ENCODE assay signal across 1 cellular context in the genomic region with DNA sequence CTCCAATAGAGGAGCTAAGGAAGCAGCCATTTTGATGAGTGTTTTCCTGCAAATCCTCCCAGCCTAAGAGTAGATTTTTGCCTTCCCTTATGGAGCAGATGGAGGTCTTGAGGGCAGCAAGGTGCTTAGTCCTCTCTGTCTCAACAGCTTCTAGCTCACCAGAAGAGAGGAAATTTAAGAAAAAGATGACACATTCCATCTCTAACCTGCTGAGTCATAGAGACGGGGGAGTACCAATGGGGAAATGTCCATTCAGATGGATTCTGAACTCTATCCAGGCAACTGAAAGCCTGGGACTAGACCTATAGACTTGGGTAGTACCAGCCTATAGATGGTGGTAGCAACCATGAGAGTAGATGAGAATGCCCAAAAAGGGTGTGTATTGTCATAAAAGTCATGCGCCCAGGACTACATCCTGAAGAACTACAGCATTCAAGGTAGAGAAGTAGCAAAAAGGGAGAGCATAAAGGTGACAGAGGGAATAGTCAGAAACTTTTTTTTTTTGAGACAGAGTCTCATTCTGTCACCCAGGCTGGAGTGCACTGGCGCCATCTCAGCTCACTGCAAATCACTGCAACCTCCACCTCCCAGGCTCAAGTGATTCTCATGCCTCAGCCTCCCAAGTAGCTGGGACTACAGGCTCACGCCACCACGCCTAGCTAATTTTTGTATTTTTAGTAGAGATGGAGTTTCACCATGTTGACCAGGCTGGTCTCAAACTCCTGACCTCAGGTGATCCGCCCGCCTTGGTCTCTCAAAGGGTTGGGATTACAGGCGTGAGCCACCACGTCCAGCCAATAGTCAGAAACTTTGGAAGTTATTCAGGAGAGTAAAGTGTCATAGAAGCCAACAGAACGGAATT.
TF ChIP-seq lines count a peak whose summit lies in the region.

No MANE protein-coding gene starts in this region.

TF ChIP-seq in GM12878, 131 proteins besides CTCF, POLR2A, EP300 and RAD21:
- TF ChIP-seq RFX5 (IDR thresholded peaks at IDR 0.05; ENCODE audit: low read depth, low read length) (no peak), FOXK2 (IDR thresholded peaks at IDR 0.05) (no peak), SMAD5 (IDR thresholded peaks at IDR 0.05; ENCODE audit: low read depth) (no peak), NR2F1 (conservative IDR thresholded peaks at IDR 0.05) (no peak), SREBF1 (IDR thresholded peaks at IDR 0.05; ENCODE audit: low read length) (no peak), EZH2 (IDR thresholded peaks at IDR 0.05; ENCODE audit: borderline replicate concordance, control insufficient read depth, low read depth, low read length) (no peak), STAT3 (IDR thresholded peaks at IDR 0.05; ENCODE audit: low read depth, low read length) (no peak), SP1 (IDR thresholded peaks at IDR 0.05; ENCODE audit: low read depth, low read length) (no peak), BRCA1 (IDR thresholded peaks at IDR 0.05; ENCODE audit: low read depth, low read length) (no peak), NFIC (IDR thresholded peaks at IDR 0.05; ENCODE audit: low read depth, low read length) (no peak), SIX5 (IDR thresholded peaks at IDR 0.05; ENCODE audit: low read depth, low read length, severe bottlenecking) (no peak), GATAD2B (conservative IDR thresholded peaks at IDR 0.05; ENCODE audit: low read depth) (no peak)
- TF ChIP-seq, protein P1, sequence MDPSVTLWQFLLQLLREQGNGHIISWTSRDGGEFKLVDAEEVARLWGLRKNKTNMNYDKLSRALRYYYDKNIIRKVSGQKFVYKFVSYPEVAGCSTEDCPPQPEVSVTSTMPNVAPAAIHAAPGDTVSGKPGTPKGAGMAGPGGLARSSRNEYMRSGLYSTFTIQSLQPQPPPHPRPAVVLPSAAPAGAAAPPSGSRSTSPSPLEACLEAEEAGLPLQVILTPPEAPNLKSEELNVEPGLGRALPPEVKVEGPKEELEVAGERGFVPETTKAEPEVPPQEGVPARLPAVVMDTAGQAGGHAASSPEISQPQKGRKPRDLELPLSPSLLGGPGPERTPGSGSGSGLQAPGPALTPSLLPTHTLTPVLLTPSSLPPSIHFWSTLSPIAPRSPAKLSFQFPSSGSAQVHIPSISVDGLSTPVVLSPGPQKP (IDR thresholded peaks at IDR 0.05; ENCODE audit: low read depth, low read length) = no peak
- TF ChIP-seq, protein P2, sequence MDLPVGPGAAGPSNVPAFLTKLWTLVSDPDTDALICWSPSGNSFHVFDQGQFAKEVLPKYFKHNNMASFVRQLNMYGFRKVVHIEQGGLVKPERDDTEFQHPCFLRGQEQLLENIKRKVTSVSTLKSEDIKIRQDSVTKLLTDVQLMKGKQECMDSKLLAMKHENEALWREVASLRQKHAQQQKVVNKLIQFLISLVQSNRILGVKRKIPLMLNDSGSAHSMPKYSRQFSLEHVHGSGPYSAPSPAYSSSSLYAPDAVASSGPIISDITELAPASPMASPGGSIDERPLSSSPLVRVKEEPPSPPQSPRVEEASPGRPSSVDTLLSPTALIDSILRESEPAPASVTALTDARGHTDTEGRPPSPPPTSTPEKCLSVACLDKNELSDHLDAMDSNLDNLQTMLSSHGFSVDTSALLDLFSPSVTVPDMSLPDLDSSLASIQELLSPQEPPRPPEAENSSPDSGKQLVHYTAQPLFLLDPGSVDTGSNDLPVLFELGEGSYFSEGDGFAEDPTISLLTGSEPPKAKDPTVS (IDR thresholded peaks at IDR 0.05; ENCODE audit: low read depth, low read length) = no peak
TF ChIP-seq in GM12878: peak in this region for 0.
